Comparison of ENCODE assay signal across 26 cellular contexts in the genomic region with DNA sequence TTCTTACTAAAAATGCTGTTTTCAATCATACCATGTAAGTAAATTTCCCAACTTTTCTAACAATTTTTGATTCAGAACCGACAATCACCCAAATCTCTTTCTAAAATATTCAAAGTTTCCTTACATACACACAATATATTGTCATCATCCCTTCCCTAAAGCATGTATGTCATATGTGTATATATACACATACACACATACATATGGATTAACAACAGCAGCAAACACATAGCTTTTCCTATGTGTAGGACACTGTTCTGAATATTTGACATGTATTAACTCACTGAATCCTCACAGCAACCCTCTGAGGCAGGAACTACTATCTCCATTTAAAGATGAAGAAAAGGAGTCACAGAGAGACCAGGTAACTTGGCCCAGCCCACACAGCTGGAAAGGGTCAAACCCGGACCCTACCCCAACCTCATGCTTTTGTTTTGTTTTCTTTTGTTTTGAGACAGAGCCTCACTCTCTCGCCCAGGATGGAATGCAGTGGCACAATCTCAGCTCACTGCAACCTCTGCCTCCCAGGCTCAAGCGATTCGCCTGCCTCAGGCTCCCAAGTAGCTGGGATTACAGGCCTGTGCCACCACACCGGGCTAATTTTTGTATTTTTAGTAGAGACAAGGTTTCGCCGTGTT. TPM values are rescaled to one million over a fixed set of nuclear protein-coding genes. Genes with fewer than 3 reads are reported as not detected.
DNase-seq lines count a peak whose midpoint lies in the region; ATAC-seq, FAIRE-seq and TF ChIP-seq lines count a peak whose summit lies in the region.
"Had no signal": no experiment of that assay in that cellular context is flagged by ENCODE, and none has a peak within 500 bp of the region (broad histone marks: within the 10 kb centered on the region; RNA-seq: fewer than 3 reads in every experiment).

No MANE protein-coding gene starts in this region.

- H3K27ac ChIP-seq in astrocyte (ENCODE audit: low read depth, low read length), result no peak overlapping the region
- H3K27ac ChIP-seq: cardiac muscle cell, hepatocyte, parathyroid adenoma, thoracic aorta had no signal

- peaks cover 3% of the 10 kb centered on the region; the same call in 1 of the 2 replicates for H3F3A ChIP-seq in Loucy (ENCODE audit: low read depth)

- peaks cover 59% of the 10 kb centered on the region for H4K20me1 ChIP-seq in Loucy (ENCODE audit: insufficient read depth, low read length, poor library complexity, severe bottlenecking)
- H4K20me1 ChIP-seq in astrocyte (ENCODE audit: insufficient read depth, low read length), result peaks cover 88% of the 10 kb centered on the region

- POLR2A ChIA-PET in activated CD4-positive, alpha-beta T cell treated with anti-CD3 and anti-CD28 coated beads, Interleukin-2, amount 10 ng/mL, durations not matched to agents 7 days and 5 days (lab: Charles Lee), result no interaction called here

- DNase-seq in activated CD4-positive, alpha-beta T cell treated with anti-CD3 and anti-CD28 coated beads, Interleukin-2, amount 10 ng/mL, durations not matched to agents 7 days and 5 days, result no peak
- DNase-seq in activated CD4-positive, alpha-beta T cell treated with anti-CD3 and anti-CD28 coated beads, Interleukin-2, amount 50 U/mL, for 4 hours, result no peak
- DNase-seq in astrocyte (ENCODE audit: low read depth) (no peak), natural killer cell (no peak), NCI-H1694 (lab: John Stamatoyannopoulos, UW) (no peak), DMS153 (lab: John Stamatoyannopoulos, UW) (no peak), DMS79 (lab: John Stamatoyannopoulos, UW) (no peak)
- DNase-seq: activated B cell treated with CpG ODN at 0.5 μM for 24 hours, amniotic stem cell, dorsolateral prefrontal cortex, naive B cell, NCI-H1417 treated with DMSO at 0.1 percent for 48 hours, NCI-H524 had no signal

- H3K9me3 Mint-ChIP-seq in activated CD4-positive, alpha-beta T cell treated with anti-CD3 and anti-CD28 coated beads, Interleukin-2, amount 10 ng/mL, durations not matched to agents 7 days and 5 days, result no peaks in the 10 kb centered on the region
- H3K9me3 Mint-ChIP-seq in astrocyte (ENCODE audit: unreplicated experiment) (no peaks in the 10 kb centered on the region), natural killer cell (no peaks in the 10 kb centered on the region)
- H3K9me3 Mint-ChIP-seq: activated B cell treated with CpG ODN at 0.5 μM for 24 hours; memory B cell; naive B cell; T-helper 2 cell treated with Interferon-gamma antibody and Interleukin-4, amounts not matched to agents 5 μg/mL and 100 μg/mL, for 36 hours had no signal

- H3K9me2 ChIP-seq in Loucy (replicated peaks; ENCODE audit: low read depth, low read length), result no peaks in the 10 kb centered on the region

- H3K27me3 Mint-ChIP-seq in activated CD4-positive, alpha-beta T cell treated with anti-CD3 and anti-CD28 coated beads, Interleukin-2, amount 10 ng/mL, durations not matched to agents 7 days and 5 days, result no peaks in the 10 kb centered on the region
- H3K27me3 Mint-ChIP-seq in astrocyte (ENCODE audit: low read depth, unreplicated experiment), result no peaks in the 10 kb centered on the region
- H3K27me3 Mint-ChIP-seq in natural killer cell (ENCODE audit: low read depth in 2 of 2), result no peaks in the 10 kb centered on the region
- H3K27me3 Mint-ChIP-seq: activated B cell treated with CpG ODN at 0.5 μM for 24 hours, B cell, memory B cell, naive B cell had no signal

- H3K36me3 Mint-ChIP-seq in activated CD4-positive, alpha-beta T cell treated with anti-CD3 and anti-CD28 coated beads, Interleukin-2, amount 10 ng/mL, durations not matched to agents 7 days and 5 days (ENCODE audit: low read depth), result peaks cover 52% of the 10 kb centered on the region
- peaks cover 7% of the 10 kb centered on the region for H3K36me3 Mint-ChIP-seq in astrocyte (ENCODE audit: low read depth, unreplicated experiment)
- no peaks in the 10 kb centered on the region for H3K36me3 Mint-ChIP-seq in natural killer cell
- H3K36me3 Mint-ChIP-seq: naive B cell had no signal

- H3K27me3 ChIP-seq in Loucy (ENCODE audit: insufficient read depth, low read length, poor library complexity, severe bottlenecking) (no peaks in the 10 kb centered on the region), astrocyte (ENCODE audit: insufficient read depth, low read length) (no peaks in the 10 kb centered on the region)
- H3K27me3 ChIP-seq: cardiac muscle cell, dorsolateral prefrontal cortex, hepatocyte had no signal

- no peaks in the 10 kb centered on the region for H3K36me3 ChIP-seq in Loucy (ENCODE audit: insufficient read depth, low read length)
- H3K36me3 ChIP-seq in astrocyte (ENCODE audit: insufficient read depth, low read length), result no peaks in the 10 kb centered on the region
- H3K36me3 ChIP-seq: cardiac muscle cell, thoracic aorta had no signal

- H3K4me1 ChIP-seq in Loucy (ENCODE audit: insufficient read depth, low read length, poor library complexity, severe bottlenecking) (peaks cover 65% of the 10 kb centered on the region), astrocyte (ENCODE audit: insufficient read depth, low read length) (peaks cover 6% of the 10 kb centered on the region)

- H3K4me3 Mint-ChIP-seq in activated CD4-positive, alpha-beta T cell treated with anti-CD3 and anti-CD28 coated beads, Interleukin-2, amount 10 ng/mL, durations not matched to agents 7 days and 5 days, result peak overlapping the region; percentile 8
- H3K4me3 Mint-ChIP-seq in astrocyte (ENCODE audit: unreplicated experiment) (no peak overlapping the region), natural killer cell (peak overlapping the region; percentile 64)
- H3K4me3 Mint-ChIP-seq: activated B cell treated with CpG ODN at 0.5 μM for 24 hours; B cell; memory B cell; naive B cell; T-helper 2 cell treated with Interferon-gamma antibody and Interleukin-4, amounts not matched to agents 5 μg/mL and 100 μg/mL, for 36 hours had no signal

- intact Hi-C loops in natural killer cell (cut with micrococcal nuclease), result no loop called here

- H3K9me3 ChIP-seq in Loucy (ENCODE audit: insufficient read depth, low read depth, low read length) (no peaks in the 10 kb centered on the region), astrocyte (ENCODE audit: insufficient read depth, low read depth, low read length) (no peaks in the 10 kb centered on the region)
- H3K9me3 ChIP-seq: thoracic aorta had no signal

- no peak overlapping the region for H3K4me3 ChIP-seq in Loucy (ENCODE audit: low read length, poor library complexity, severe bottlenecking)
- no peak overlapping the region for H3K4me3 ChIP-seq in astrocyte (ENCODE audit: insufficient read depth, low read depth, low read length)
- H3K4me3 ChIP-seq: cardiac muscle cell, dorsolateral prefrontal cortex, hepatocyte, thoracic aorta had no signal

- peaks cover 94% of the 10 kb centered on the region for H3K4me1 Mint-ChIP-seq in activated CD4-positive, alpha-beta T cell treated with anti-CD3 and anti-CD28 coated beads, Interleukin-2, amount 10 ng/mL, durations not matched to agents 7 days and 5 days
- H3K4me1 Mint-ChIP-seq in astrocyte (ENCODE audit: low read depth, unreplicated experiment), result peaks cover 41% of the 10 kb centered on the region
- H3K4me1 Mint-ChIP-seq in natural killer cell, result peaks cover 96 to 98% of the 10 kb centered on the region in 2 donors

- no peak for FAIRE-seq in astrocyte (lab: Jason Lieb, UNC)
- FAIRE-seq: A204.1, D721Med, G401.6, keratinocyte had no signal

- H3K79me2 ChIP-seq in Loucy (ENCODE audit: insufficient read depth, low read length) (peaks cover 100% of the 10 kb centered on the region), astrocyte (ENCODE audit: insufficient read depth, low read length) (peaks cover 98% of the 10 kb centered on the region)

- H3K9ac ChIP-seq in Loucy (ENCODE audit: low read depth, low read length, poor library complexity, severe bottlenecking) (no peak overlapping the region), astrocyte (ENCODE audit: low read length) (no peak overlapping the region)
- H3K9ac ChIP-seq: parathyroid adenoma had no signal

- TF ChIP-seq CTCF in Loucy (conservative IDR thresholded peaks at IDR 0.05; ENCODE audit: low read length) (no peak), astrocyte (IDR thresholded peaks at IDR 0.05; ENCODE audit: insufficient read depth, low read depth, low read length) (no peak), natural killer cell (IDR thresholded peaks at IDR 0.05) (no peak)

- H3K4me2 ChIP-seq in Loucy (ENCODE audit: low read depth, low read length, poor library complexity, severe bottlenecking), result peak overlapping the region; percentile 39
- H3K4me2 ChIP-seq in astrocyte (ENCODE audit: low read length), result no peak overlapping the region
- H3K4me2 ChIP-seq: hepatocyte had no signal

- CTCF ChIA-PET in activated CD4-positive, alpha-beta T cell treated with anti-CD3 and anti-CD28 coated beads, Interleukin-2, amount 10 ng/mL, durations not matched to agents 7 days and 5 days (lab: Charles Lee), result interaction anchor here (0.8 to 1.4 kb wide), 2 partner anchors 12 to 176 kb away, joined by 3 read pairs; no protein-coding TSS in a partner anchor

- peak overlapping the region; percentile 56 for H3K27ac Mint-ChIP-seq in activated CD4-positive, alpha-beta T cell treated with anti-CD3 and anti-CD28 coated beads, Interleukin-2, amount 10 ng/mL, durations not matched to agents 7 days and 5 days
- H3K27ac Mint-ChIP-seq in astrocyte (ENCODE audit: unreplicated experiment) (peak overlapping the region; percentile 2), natural killer cell (peak overlapping the region; percentile 71 to 75)
- H3K27ac Mint-ChIP-seq: activated B cell treated with CpG ODN at 0.5 μM for 24 hours, B cell, memory B cell had no signal

- ATAC-seq in natural killer cell, result no peak
- ATAC-seq: sciatic nerve had no signal

- H2AFZ ChIP-seq in Loucy (ENCODE audit: low read length), result no peak overlapping the region
- H2AFZ ChIP-seq in astrocyte (ENCODE audit: low read depth, low read length), result no peak overlapping the region
- H2AFZ ChIP-seq: hepatocyte, parathyroid adenoma had no signal

RNA-seq across cellular contexts. Expression of gene FYN, which starts 7.2 kb away (rescaled TPM):
- total RNA-seq in activated CD4-positive, alpha-beta T cell treated with anti-CD3 and anti-CD28 coated beads, Interleukin-2, amount 10 ng/mL, durations not matched to agents 7 days and 5 days, result 100 to 1,000 TPM; 179 to 225 TPM
- total RNA-seq in astrocyte (167 and 168 TPM in 2 replicates), natural killer cell (100 to 1,000 TPM; 616 to 757 (median 713) TPM)

Comparison
In these comparisons a context has a peak if more than half of its experiments do, and no peak if none do; other contexts are left out.
1. H3K27ac Mint-ChIP-seq: peak in every context shown above with its lines; median percentile 73 in natural killer cell; 56 in activated CD4-positive, alpha-beta T cell treated with anti-CD3 and anti-CD28 coated beads, Interleukin-2, amount 10 ng/mL, durations not matched to agents 7 days and 5 days; 2 in astrocyte.